ENCODE assay signal across 8 cellular contexts in the genomic region with DNA sequence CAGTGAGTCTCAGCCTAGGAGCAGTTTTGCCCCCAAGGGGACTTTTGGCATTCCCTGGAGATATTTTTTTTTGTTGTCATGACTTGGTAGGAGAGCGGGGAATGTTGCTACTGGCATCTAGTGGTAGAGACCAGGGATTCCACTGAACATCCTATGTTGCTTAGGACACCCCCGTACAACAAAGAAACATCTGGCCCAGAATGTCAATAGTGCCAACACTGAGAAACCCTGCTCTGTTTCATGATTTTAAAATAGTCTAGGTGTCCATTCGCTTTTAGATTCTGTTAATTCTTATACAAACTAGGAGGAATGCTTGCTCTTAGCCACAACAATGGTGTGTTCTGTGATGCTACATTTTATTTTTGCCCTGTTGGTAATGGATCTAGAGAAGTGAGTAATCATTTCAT.
DNase-seq lines count a peak whose midpoint lies in the region; ATAC-seq and TF ChIP-seq lines count a peak whose summit lies in the region.

No MANE protein-coding gene starts in this region.

- intact Hi-C loops in gastrocnemius medialis (cut with DNase I; ENCODE audit: low total_unique reads): loop anchor here (1.0 kb wide), 1 partner anchor 236 kb away; no protein-coding TSS in a partner anchor

- no peak overlapping the region for H3K9ac ChIP-seq in NT2/D1 (ENCODE audit: insufficient read length, low read depth)

- no peaks in the 10 kb centered on the region for H3K36me3 ChIP-seq in NT2/D1 (ENCODE audit: insufficient read depth, insufficient read length, low read length)
- H3K36me3 ChIP-seq in gastrocnemius medialis: no peaks in the 10 kb centered on the region

- no peak for ATAC-seq in gastrocnemius medialis
- ATAC-seq in HG02610 (IDR thresholded peaks at IDR 0.05; ENCODE audit: unreplicated experiment): no peak

- H3K27ac ChIP-seq in gastrocnemius medialis: no peak overlapping the region

- in situ Hi-C loops in gastrocnemius medialis (cut with MboI; ENCODE audit: low sequenced_read_pairs in 4 of 4): loop anchor here in 1 of 4 donors (25.0 kb wide), 1 partner anchor 228 kb away; no protein-coding TSS in a partner anchor

- H3K27me3 ChIP-seq in NT2/D1 (ENCODE audit: insufficient read depth, insufficient read length) (no peaks in the 10 kb centered on the region), gastrocnemius medialis (no peaks in the 10 kb centered on the region)

- H3K4me1 ChIP-seq in NT2/D1 (ENCODE audit: insufficient read depth, insufficient read length) (no peaks in the 10 kb centered on the region), gastrocnemius medialis (no peaks in the 10 kb centered on the region)

- no peaks in the 10 kb centered on the region for H3K9me3 ChIP-seq in NT2/D1 (ENCODE audit: insufficient read depth, low read length)
- H3K9me3 ChIP-seq in gastrocnemius medialis: no peaks in the 10 kb centered on the region

- no peak for TF ChIP-seq POLR2A in gastrocnemius medialis (IDR thresholded peaks at IDR 0.05)

- H3K4me3 ChIP-seq in NT2/D1 (ENCODE audit: insufficient read length, low read depth) (no peak overlapping the region), gastrocnemius medialis (no peak overlapping the region)

- TF ChIP-seq CTCF in gastrocnemius medialis (IDR thresholded peaks at IDR 0.05 in 4 of 5, conservative IDR thresholded peaks at IDR 0.05 in 1 of 5): peak in 4 of 5 experiments; percentile 21 to 52 (median 32)

- DNase-seq in NCI-H1417 (lab: John Stamatoyannopoulos, UW) (peak; percentile 22 to 83 (median 46)), NCI-H1417 treated with DMSO at 0.1 percent for 48 hours (lab: John Stamatoyannopoulos, UW) (no peak), NT2/D1 (ENCODE audit: low read depth, low spot score) (peak; percentile 61), fibroblast of peridontal ligament (ENCODE audit: extremely low read depth) (peak; percentile 64), gastrocnemius medialis (no peak), mesenteric fat pad (ENCODE audit: low spot score) (no peak)
- no peak for DNase-seq in stimulated activated CD4-positive, alpha-beta T cell treated with anti-CD3 and anti-CD28 coated beads, Interleukin-15, amount 100 ng/mL, for 24 hours

Comparison
In these comparisons a context has a peak if more than half of its experiments do, and no peak if none do; other contexts are left out.
1. DNase-seq: peak in NCI-H1417 (3 of 3), NT2/D1 (single experiment) and fibroblast of peridontal ligament (single experiment); none in NCI-H1417 treated with DMSO at 0.1 percent for 48 hours (single experiment), gastrocnemius medialis (0 of 2), mesenteric fat pad (single experiment) and stimulated activated CD4-positive, alpha-beta T cell treated with anti-CD3 and anti-CD28 coated beads, Interleukin-15, amount 100 ng/mL, for 24 hours (single experiment).